8 cellular contexts compared by ENCODE assay signal in the genomic region with DNA sequence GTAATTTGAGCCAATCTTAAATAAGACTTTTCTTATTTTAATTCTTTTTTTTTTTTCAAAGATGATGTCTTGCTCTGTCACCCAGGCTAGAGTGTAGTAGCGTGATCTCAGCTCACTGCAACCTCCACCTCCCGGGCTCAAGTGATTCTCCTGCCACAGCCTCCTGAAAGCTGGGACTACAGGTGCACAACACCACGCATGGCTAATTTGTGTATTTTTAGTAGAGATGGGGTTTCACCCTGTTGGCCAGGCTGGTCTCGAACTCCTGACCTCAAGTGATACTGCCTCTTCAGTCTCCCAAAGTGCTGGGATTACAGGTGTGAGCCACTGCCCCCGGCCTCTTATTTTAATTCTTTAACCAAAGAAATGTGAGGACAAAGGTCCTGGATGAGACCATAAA. TPM values are rescaled to one million over a fixed set of nuclear protein-coding genes. Genes with fewer than 3 reads are reported as not detected.
A peak's percentile ranks its signal among the peaks of the same experiment; 100 is the strongest.
DNase-seq lines count a peak whose midpoint lies in the region; ATAC-seq, FAIRE-seq and TF ChIP-seq lines count a peak whose summit lies in the region.
"Not testable (repeated sequence)": the region's sequence is repeated elsewhere in the genome, so short reads cannot be mapped to it uniquely, and the experiment has no call there.

No MANE protein-coding gene starts in this region.

- H3K4me3 Mint-ChIP-seq in HFFc6: peak overlapping the region; percentile 14; the same call in 1 of the 2 replicates
- H3K4me3 Mint-ChIP-seq in astrocyte (ENCODE audit: unreplicated experiment): not testable (repeated sequence)

- H3K14ac ChIP-seq in trophoblast cell (ENCODE audit: low read length): not testable (repeated sequence)

- not testable (repeated sequence) for H3K27me3 Mint-ChIP-seq in HFFc6 (ENCODE audit: insufficient read depth); astrocyte (ENCODE audit: low read depth, unreplicated experiment)

- not testable (repeated sequence) for H3K27ac Mint-ChIP-seq in HFFc6; astrocyte (ENCODE audit: unreplicated experiment)

- H3K27ac ChIP-seq in astrocyte (ENCODE audit: low read depth, low read length); trophoblast cell (ENCODE audit: low read depth, low read length): not testable (repeated sequence)

- H3K4me1 Mint-ChIP-seq in HFFc6 (ENCODE audit: low read depth): not testable (repeated sequence)
- H3K4me1 Mint-ChIP-seq in astrocyte (ENCODE audit: low read depth, unreplicated experiment): peaks cover 17% of the 10 kb centered on the region

- H3K27me3 ChIP-seq in astrocyte (ENCODE audit: insufficient read depth, low read length); trophoblast cell (ENCODE audit: insufficient read depth, low read length): not testable (repeated sequence)

- ATAC-seq in GM18868 (IDR thresholded peaks at IDR 0.05; ENCODE audit: unreplicated experiment) (peak; percentile 13), GM21360 (IDR thresholded peaks at IDR 0.05; ENCODE audit: unreplicated experiment) (peak; percentile 16), HG02943 (IDR thresholded peaks at IDR 0.05; ENCODE audit: low read depth, unreplicated experiment) (peak; percentile 29), HG03378 (IDR thresholded peaks at IDR 0.05; ENCODE audit: unreplicated experiment) (peak; percentile 6)

- H2AK5ac ChIP-seq in trophoblast cell (ENCODE audit: low read length): not testable (repeated sequence)

- peaks cover 10% of the 10 kb centered on the region for H3K36me3 Mint-ChIP-seq in HFFc6 (ENCODE audit: low read depth)
- not testable (repeated sequence) for H3K36me3 Mint-ChIP-seq in astrocyte (ENCODE audit: low read depth, unreplicated experiment)

- H3K36me3 ChIP-seq in astrocyte (ENCODE audit: insufficient read depth, low read length); trophoblast cell (ENCODE audit: control insufficient read depth in 1 of 2, insufficient read depth in 2 of 2, low read length in 2 of 2): not testable (repeated sequence)

- H3K9me3 ChIP-seq in astrocyte (ENCODE audit: insufficient read depth, low read depth, low read length); trophoblast cell (ENCODE audit: insufficient read depth, low read depth, low read length): not testable (repeated sequence)

- H4K8ac ChIP-seq in trophoblast cell (ENCODE audit: low read depth, low read length): not testable (repeated sequence)

- no CpG with 5 or more reads among the region's 5 CpGs for WGBS in trophoblast cell (ENCODE audit: extremely low coverage, insufficient coverage, insufficient read length)

- not testable (repeated sequence) for H4K12ac ChIP-seq in trophoblast cell (ENCODE audit: low read depth, low read length)

- not testable (repeated sequence) for H3K9me3 Mint-ChIP-seq in HFFc6; astrocyte (ENCODE audit: unreplicated experiment)

- not testable (repeated sequence) for H2BK12ac ChIP-seq in trophoblast cell (ENCODE audit: low read length)

- H3K9ac ChIP-seq in astrocyte (ENCODE audit: low read length); trophoblast cell (ENCODE audit: low read length): not testable (repeated sequence)

- not testable (repeated sequence) for H2AFZ ChIP-seq in astrocyte (ENCODE audit: low read depth, low read length); trophoblast cell (ENCODE audit: insufficient read depth, low read length, poor library complexity)

- H2BK120ac ChIP-seq in trophoblast cell (ENCODE audit: insufficient read depth, low read length, poor library complexity): not testable (repeated sequence)

- H3K4me3 ChIP-seq in GM12864 (ENCODE audit: low read depth, low read length); astrocyte (ENCODE audit: insufficient read depth, low read depth, low read length); trophoblast cell (ENCODE audit: low read depth, low read length): not testable (repeated sequence)

- not testable (repeated sequence) for H3K4ac ChIP-seq in trophoblast cell (ENCODE audit: low read depth, low read length)

- not testable (repeated sequence) for H2BK5ac ChIP-seq in trophoblast cell (ENCODE audit: low read depth, low read length, poor library complexity)

- DNase-seq in GM12864 (ENCODE audit: low read depth): peak; percentile 66
- not testable (repeated sequence) for DNase-seq in HFFc6; astrocyte (ENCODE audit: low read depth); trophoblast cell

- peak overlapping the region; percentile 51 for H4K91ac ChIP-seq in trophoblast cell (ENCODE audit: low read depth, low read length)

- not testable (repeated sequence) for TF ChIP-seq CTCF in GM12864 (IDR thresholded peaks at IDR 0.05; ENCODE audit: low read depth, low read length, missing control alignments); HFFc6 (IDR thresholded peaks at IDR 0.05); astrocyte (IDR thresholded peaks at IDR 0.05; ENCODE audit: insufficient read depth, low read depth, low read length)

- H3K4me2 ChIP-seq in astrocyte (ENCODE audit: low read length): peak overlapping the region; percentile 26
- not testable (repeated sequence) for H3K4me2 ChIP-seq in trophoblast cell (ENCODE audit: low read length)

- not testable (repeated sequence) for FAIRE-seq in astrocyte (lab: Jason Lieb, UNC)

- H3K79me2 ChIP-seq in astrocyte (ENCODE audit: insufficient read depth, low read length); trophoblast cell (ENCODE audit: control insufficient read depth, insufficient read depth, low read length, poor library complexity): not testable (repeated sequence)

- not testable (repeated sequence) for H3K4me1 ChIP-seq in astrocyte (ENCODE audit: insufficient read depth, low read length)
- H3K4me1 ChIP-seq in trophoblast cell (ENCODE audit: control insufficient read depth in 1 of 2, insufficient read depth in 2 of 2, low read length in 2 of 2): peaks cover 8 to 11% of the 10 kb centered on the region in 2 experiments

- not testable (repeated sequence) for H3K23ac ChIP-seq in trophoblast cell (ENCODE audit: low read length)

- not testable (repeated sequence) for H3K18ac ChIP-seq in trophoblast cell (ENCODE audit: low read length)

- H4K20me1 ChIP-seq in astrocyte (ENCODE audit: insufficient read depth, low read length): not testable (repeated sequence)

- not testable (repeated sequence) for H3K79me1 ChIP-seq in trophoblast cell (ENCODE audit: low read length)

RNA-seq across cellular contexts. Expression of gene DRAM1, which starts 20.8 kb away (rescaled TPM):
- total RNA-seq in HFFc6 (2021; fragmentation: NEBNext Ultra II Directional; extraction: Animal tissue kit (Norgen Biotek cat#: 25700)): 100 to 1,000 TPM; 109 to 136 (median 122) TPM
- 18.0 and 20.4 TPM in 2 replicates for total RNA-seq in astrocyte
- 22.7 and 24.7 TPM in 2 replicates for polyA plus RNA-seq in trophoblast cell (2013)

RNA-seq across cellular contexts. Expression of gene GNPTAB, which starts 25.9 kb away (rescaled TPM):
- 10 to 100 TPM; 37.1 to 53.6 (median 44.9) TPM for total RNA-seq in HFFc6 (2021; fragmentation: NEBNext Ultra II Directional; extraction: Animal tissue kit (Norgen Biotek cat#: 25700))
- 43.7 and 43.8 TPM in 2 replicates for total RNA-seq in astrocyte
- 17.9 and 18.6 TPM in 2 replicates for polyA plus RNA-seq in trophoblast cell (2013)
